Comparison of ENCODE assay signal across 25 cellular contexts in genomic region chr13:46152627-46153328, GRCh38. TPM values are rescaled to one million over a fixed set of nuclear protein-coding genes. Genes with fewer than 3 reads are reported as not detected.
A peak's percentile ranks its signal among the peaks of the same experiment; 100 is the strongest.
DNase-seq lines count a peak whose midpoint lies in the region; ATAC-seq, FAIRE-seq and TF ChIP-seq lines count a peak whose summit lies in the region.
"Had no signal": no experiment of that assay in that cellular context is flagged by ENCODE, and none has a peak within 500 bp of the region (broad histone marks: within the 10 kb centered on the region; RNA-seq: fewer than 3 reads in every experiment).

No MANE protein-coding gene starts in this region.

- no peak overlapping the region for H3K4me3 ChIP-seq in tibial nerve
- H3K4me3 ChIP-seq: heart right ventricle had no signal

- H3K27ac Mint-ChIP-seq in CD4-positive, alpha-beta T cell: peak overlapping the region; percentile 60
- peak overlapping the region; percentile 69 for H3K27ac Mint-ChIP-seq in activated T-helper 1 cell treated with anti-CD3 and anti-CD28 coated beads, Interleukin-12 subunit alpha, Interleukin-12 subunit beta, Interleukin-2, Interleukin-4 antibody, amounts not matched to agents 30 ng/mL and 10 ng/mL and 1 ng/mL, durations not matched to agents 14 hours and 24 hours and 36 hours
- H3K27ac Mint-ChIP-seq in naive B cell: peak overlapping the region; percentile 34 to 82 (median 58)

- no peaks in the 10 kb centered on the region for H3K9me3 ChIP-seq in CD4-positive, alpha-beta T cell (ENCODE audit: control insufficient read depth, low read length)
- H3K9me3 ChIP-seq in tibial nerve: no peaks in the 10 kb centered on the region
- H3K9me3 ChIP-seq: heart right ventricle had no signal

- peak; percentile 21; the same call in 1 of the 2 replicates for TF ChIP-seq POLR2A in GM12892 (IDR thresholded peaks at IDR 0.05; ENCODE audit: low read depth, low read length)
- TF ChIP-seq POLR2A in tibial nerve (IDR thresholded peaks at IDR 0.05): no peak

- peaks cover 0 to 2% (median 0%) of the 10 kb centered on the region in 3 donors for H3K36me3 ChIP-seq in tibial nerve

- 89 to 91% methylated on average over 6 of the region's 6 CpGs for WGBS in tibial nerve, 2 donors

- H3K9me3 Mint-ChIP-seq in CD4-positive, alpha-beta T cell: no peaks in the 10 kb centered on the region
- no peaks in the 10 kb centered on the region for H3K9me3 Mint-ChIP-seq in activated T-helper 1 cell treated with anti-CD3 and anti-CD28 coated beads, Interleukin-12 subunit alpha, Interleukin-12 subunit beta, Interleukin-2, Interleukin-4 antibody, amounts not matched to agents 30 ng/mL and 10 ng/mL and 1 ng/mL, durations not matched to agents 14 hours and 24 hours and 36 hours
- H3K9me3 Mint-ChIP-seq in naive B cell: no peaks in the 10 kb centered on the region
- H3K9me3 Mint-ChIP-seq: activated CD4-positive, alpha-beta T cell treated with anti-CD3 and anti-CD28 coated beads, Interleukin-2, amount 10 ng/mL, durations not matched to agents 7 days and 5 days had no signal

- H3K27me3 ChIP-seq in CD4-positive, alpha-beta T cell (ENCODE audit: control insufficient read depth, insufficient read depth, low read length): no peaks in the 10 kb centered on the region
- H3K27me3 ChIP-seq in tibial nerve: no peaks in the 10 kb centered on the region

- H3K4me1 ChIP-seq in tibial nerve: peaks cover 0 to 8% (median 0%) of the 10 kb centered on the region in 4 donors

- FAIRE-seq in GM12892 (lab: Jason Lieb, UNC): peak; percentile 63

- POLR2A ChIA-PET in CD4-positive, alpha-beta T cell (lab: Charles Lee): interaction anchor here (2.0 kb wide), 1 partner anchor 10 kb away, joined by 5 read pairs; no protein-coding TSS in a partner anchor

- TF ChIP-seq CTCF in CD4-positive, alpha-beta T cell (IDR thresholded peaks at IDR 0.05): no peak
- TF ChIP-seq CTCF in GM10266 (IDR thresholded peaks at IDR 0.05; ENCODE audit: control insufficient read depth, insufficient read depth, low read depth, missing control alignments) (no peak), tibial nerve (IDR thresholded peaks at IDR 0.05) (no peak)

- peak overlapping the region; percentile 8 for H3K27ac ChIP-seq in CD4-positive, alpha-beta T cell (ENCODE audit: low read depth, low read length)
- H3K27ac ChIP-seq in tibial nerve: no peak overlapping the region
- H3K27ac ChIP-seq: heart right ventricle had no signal

- peaks cover 94% of the 10 kb centered on the region for H3K36me3 Mint-ChIP-seq in CD4-positive, alpha-beta T cell (ENCODE audit: low read depth)
- peaks cover 66% of the 10 kb centered on the region for H3K36me3 Mint-ChIP-seq in activated T-helper 1 cell treated with anti-CD3 and anti-CD28 coated beads, Interleukin-12 subunit alpha, Interleukin-12 subunit beta, Interleukin-2, Interleukin-4 antibody, amounts not matched to agents 30 ng/mL and 10 ng/mL and 1 ng/mL, durations not matched to agents 14 hours and 24 hours and 36 hours (ENCODE audit: low read depth)
- peaks cover 38 to 47% of the 10 kb centered on the region in 2 donors for H3K36me3 Mint-ChIP-seq in naive B cell

- H3K27me3 Mint-ChIP-seq in CD4-positive, alpha-beta T cell: no peaks in the 10 kb centered on the region
- H3K27me3 Mint-ChIP-seq in activated T-helper 1 cell treated with anti-CD3 and anti-CD28 coated beads, Interleukin-12 subunit alpha, Interleukin-12 subunit beta, Interleukin-2, Interleukin-4 antibody, amounts not matched to agents 30 ng/mL and 10 ng/mL and 1 ng/mL, durations not matched to agents 14 hours and 24 hours and 36 hours (ENCODE audit: insufficient read depth): no peaks in the 10 kb centered on the region
- H3K27me3 Mint-ChIP-seq in naive B cell: no peaks in the 10 kb centered on the region
- H3K27me3 Mint-ChIP-seq: activated CD4-positive, alpha-beta T cell treated with anti-CD3 and anti-CD28 coated beads, Interleukin-2, amount 10 ng/mL, durations not matched to agents 7 days and 5 days had no signal

- intact Hi-C loops in CD4-positive, alpha-beta T cell (cut with DNase I, micrococcal nuclease): loop anchor here in 1 of 2 experiments (5.0 kb wide), 1 partner anchor 35 kb away; no protein-coding TSS in a partner anchor
- intact Hi-C loops in activated T-helper 1 cell treated with anti-CD3 and anti-CD28 coated beads, Interleukin-12 subunit alpha, Interleukin-12 subunit beta, Interleukin-2, Interleukin-4 antibody, amounts not matched to agents 30 ng/mL and 10 ng/mL and 1 ng/mL, durations not matched to agents 14 hours and 24 hours and 36 hours (cut with micrococcal nuclease): no loop called here

- no peak for TF ChIP-seq EP300 in tibial nerve (IDR thresholded peaks at IDR 0.05)

- DNase-seq in CD4-positive, alpha-beta T cell: no peak
- DNase-seq in GM12892 (ENCODE audit: insufficient read length) (no peak), naive B cell (no peak), UCSD-AML1 (lab: John Stamatoyannopoulos, UW; ENCODE audit: unreplicated experiment) (no peak), GM10266 (ENCODE audit: extremely low spot score) (no peak), tibial nerve (ENCODE audit: low spot score in 2 of 2) (no peak), kidney tubule cell (ENCODE audit: low spot score) (no peak)
- DNase-seq in activated T-helper 1 cell treated with anti-CD3 and anti-CD28 coated beads, Interleukin-12 subunit alpha, Interleukin-12 subunit beta, Interleukin-2, Interleukin-4 antibody, amounts not matched to agents 30 ng/mL and 10 ng/mL and 1 ng/mL, durations not matched to agents 14 hours and 24 hours and 36 hours (ENCODE audit: low spot score): no peak
- DNase-seq: activated CD4-positive, alpha-beta T cell treated with anti-CD3 and anti-CD28 coated beads, Interleukin-2, amount 10 ng/mL, durations not matched to agents 7 days and 5 days; activated T-cell treated with anti-CD3 and anti-CD28 coated beads, Interleukin-2, amount 50 U/mL, for 48 hours; amygdala; Calu3; dermis blood vessel endothelial cell; heart right ventricle; NCI-H1417 treated with DMSO at 0.1 percent for 48 hours; NCI-H2171 treated with DMSO at 0.1 percent for 48 hours; NCI-H526 treated with DMSO at 0.1 percent for 48 hours; stimulated activated CD4-positive, alpha-beta T cell treated with anti-CD3 and anti-CD28 coated beads, Interleukin-2, amount 100 ng/mL, for 24 hours had no signal

- H3K4me1 Mint-ChIP-seq in CD4-positive, alpha-beta T cell (ENCODE audit: low read depth): peaks cover 52% of the 10 kb centered on the region
- H3K4me1 Mint-ChIP-seq in activated T-helper 1 cell treated with anti-CD3 and anti-CD28 coated beads, Interleukin-12 subunit alpha, Interleukin-12 subunit beta, Interleukin-2, Interleukin-4 antibody, amounts not matched to agents 30 ng/mL and 10 ng/mL and 1 ng/mL, durations not matched to agents 14 hours and 24 hours and 36 hours (ENCODE audit: low read depth): peaks cover 50% of the 10 kb centered on the region
- H3K4me1 Mint-ChIP-seq in naive B cell: peaks cover 2 to 16% (median 4%) of the 10 kb centered on the region in 3 donors

- CTCF ChIA-PET in CD4-positive, alpha-beta T cell (lab: Charles Lee): interaction anchor here (1.1 kb wide), 1 partner anchor 8 kb away, joined by 3 read pairs; no protein-coding TSS in a partner anchor

- no peak for ATAC-seq in CD4-positive, alpha-beta T cell (ENCODE audit: poor library complexity)
- no peak for ATAC-seq in naive B cell (ENCODE audit: low read depth in 2 of 2)
- ATAC-seq: heart right ventricle had no signal

- H3K4me3 Mint-ChIP-seq in CD4-positive, alpha-beta T cell: no peak overlapping the region
- H3K4me3 Mint-ChIP-seq in activated T-helper 1 cell treated with anti-CD3 and anti-CD28 coated beads, Interleukin-12 subunit alpha, Interleukin-12 subunit beta, Interleukin-2, Interleukin-4 antibody, amounts not matched to agents 30 ng/mL and 10 ng/mL and 1 ng/mL, durations not matched to agents 14 hours and 24 hours and 36 hours: no peak overlapping the region
- no peak overlapping the region for H3K4me3 Mint-ChIP-seq in naive B cell
- H3K4me3 Mint-ChIP-seq: activated CD4-positive, alpha-beta T cell treated with anti-CD3 and anti-CD28 coated beads, Interleukin-2, amount 10 ng/mL, durations not matched to agents 7 days and 5 days had no signal

RNA-seq across cellular contexts. Expression of gene LCP1, which starts 29.2 kb away (rescaled TPM):
- total RNA-seq in CD4-positive, alpha-beta T cell: 100 to 1,000 TPM; 266 to 276 TPM
- 1,187 TPM for polyA plus RNA-seq in GM12892 (2012; ENCODE audit: missing spikeins)
- total RNA-seq in activated T-helper 1 cell treated with anti-CD3 and anti-CD28 coated beads, Interleukin-12 subunit alpha, Interleukin-12 subunit beta, Interleukin-2, Interleukin-4 antibody, amounts not matched to agents 30 ng/mL and 10 ng/mL and 1 ng/mL, durations not matched to agents 14 hours and 24 hours and 36 hours: 758 and 774 TPM in 2 replicates
- polyA plus RNA-seq in naive B cell (ENCODE audit: low read depth in 6 of 6): 1,000 to 10,000 TPM in 1 of 6 donors, 100 to 1,000 TPM in 5; 701 to 1,116 (median 814) TPM
- total RNA-seq in tibial nerve: 10 to 100 TPM; 18.1 to 62.7 (median 22.4) TPM
- total RNA-seq: dermis blood vessel endothelial cell had no signal

RNA-seq across cellular contexts. Expression of gene CPB2, which starts 47.9 kb away (rescaled TPM):
- total RNA-seq in CD4-positive, alpha-beta T cell: not detected
- 0.21 TPM for polyA plus RNA-seq in GM12892 (2012; ENCODE audit: missing spikeins)
- total RNA-seq in activated T-helper 1 cell treated with anti-CD3 and anti-CD28 coated beads, Interleukin-12 subunit alpha, Interleukin-12 subunit beta, Interleukin-2, Interleukin-4 antibody, amounts not matched to agents 30 ng/mL and 10 ng/mL and 1 ng/mL, durations not matched to agents 14 hours and 24 hours and 36 hours: not detected in 2 replicates
- polyA plus RNA-seq in naive B cell (ENCODE audit: low read depth in 6 of 6): under 1 TPM in 1 of 6 donors, not detected in 5; 0.20 TPM
- not detected for total RNA-seq in tibial nerve
- total RNA-seq: activated CD4-positive, alpha-beta T cell treated with anti-CD3 and anti-CD28 coated beads, Interleukin-2, amount 10 ng/mL, durations not matched to agents 7 days and 5 days; Calu3; Daoy; dermis blood vessel endothelial cell; fibroblast of villous mesenchyme; heart right ventricle; M059J; mononuclear cell; pulmonary artery endothelial cell; skeletal muscle tissue; ureter had no signal
- polyA plus RNA-seq: heart right ventricle had no signal

RNA-seq across cellular contexts. Expression of gene LRRC63, which starts 59.0 kb away (rescaled TPM):
- under 1 TPM in 1 of 2 experiments, not detected in 1; 0.17 TPM for total RNA-seq in CD4-positive, alpha-beta T cell
- 0.68 TPM for polyA plus RNA-seq in GM12892 (2012; ENCODE audit: missing spikeins)
- total RNA-seq in activated T-helper 1 cell treated with anti-CD3 and anti-CD28 coated beads, Interleukin-12 subunit alpha, Interleukin-12 subunit beta, Interleukin-2, Interleukin-4 antibody, amounts not matched to agents 30 ng/mL and 10 ng/mL and 1 ng/mL, durations not matched to agents 14 hours and 24 hours and 36 hours: 0.13 and 0.17 TPM in 2 replicates
- not detected for polyA plus RNA-seq in naive B cell (ENCODE audit: low read depth in 6 of 6)
- total RNA-seq in tibial nerve: under 1 TPM in 1 of 4 donors, not detected in 3; 0.78 TPM
- total RNA-seq: dermis blood vessel endothelial cell, fibroblast of villous mesenchyme, M059J, pulmonary artery endothelial cell, skeletal muscle tissue had no signal

Comparison
In these comparisons a context has a peak if more than half of its experiments do, and no peak if none do; other contexts are left out.
1. RNA of gene LCP1, which starts 29.2 kb away (total RNA-seq): 758 to 774 TPM in activated T-helper 1 cell treated with anti-CD3 and anti-CD28 coated beads, Interleukin-12 subunit alpha, Interleukin-12 subunit beta, Interleukin-2, Interleukin-4 antibody, amounts not matched to agents 30 ng/mL and 10 ng/mL and 1 ng/mL, durations not matched to agents 14 hours and 24 hours and 36 hours and 266 to 276 TPM in CD4-positive, alpha-beta T cell; 18.1 to 62.7 TPM in tibial nerve; every median in the first group is over 4 times any median in the second.
2. Peak in every context shown above with its lines, with median percentiles within 50 percentile points of each other: H3K27ac Mint-ChIP-seq.